In the genomic region with DNA sequence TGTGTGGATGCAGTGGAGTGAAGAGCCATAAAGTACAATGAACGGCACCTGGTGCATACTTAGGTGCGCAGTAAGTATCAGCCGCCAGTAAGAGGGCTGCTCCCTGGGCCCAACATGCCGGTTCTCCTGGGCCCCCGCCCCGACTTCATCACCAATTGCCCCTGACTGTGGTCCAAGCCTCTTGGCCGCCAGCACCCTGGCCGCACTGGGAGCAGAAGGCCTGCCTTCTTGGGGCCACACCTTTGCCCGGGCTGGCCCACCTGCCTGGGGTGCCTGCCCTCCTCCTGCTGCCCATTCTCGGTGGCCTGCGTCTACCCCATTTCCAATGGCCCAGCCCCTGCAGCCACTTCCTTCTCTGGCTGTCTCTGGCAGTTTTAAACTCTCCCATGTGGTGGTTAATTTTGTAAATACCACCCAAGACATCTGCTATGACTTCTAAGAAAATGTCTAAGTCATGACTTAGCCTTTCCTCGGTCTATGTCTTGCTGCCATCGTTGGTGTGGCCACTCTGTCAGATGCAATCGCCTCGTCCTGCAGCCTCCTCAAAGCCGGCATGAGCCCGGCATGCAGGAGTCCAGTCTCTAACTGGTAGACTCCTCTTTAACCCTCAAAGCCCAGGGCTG, we compare ENCODE assay signal across 2 cellular contexts.
A peak's percentile ranks its signal among the peaks of the same experiment; 100 is the strongest.
TF ChIP-seq lines count a peak whose summit lies in the region.

No MANE protein-coding gene starts in this region.

TF ChIP-seq in HepG2, 621 proteins besides CTCF, POLR2A, EP300 and RAD21:
- TF ChIP-seq, protein P1, sequence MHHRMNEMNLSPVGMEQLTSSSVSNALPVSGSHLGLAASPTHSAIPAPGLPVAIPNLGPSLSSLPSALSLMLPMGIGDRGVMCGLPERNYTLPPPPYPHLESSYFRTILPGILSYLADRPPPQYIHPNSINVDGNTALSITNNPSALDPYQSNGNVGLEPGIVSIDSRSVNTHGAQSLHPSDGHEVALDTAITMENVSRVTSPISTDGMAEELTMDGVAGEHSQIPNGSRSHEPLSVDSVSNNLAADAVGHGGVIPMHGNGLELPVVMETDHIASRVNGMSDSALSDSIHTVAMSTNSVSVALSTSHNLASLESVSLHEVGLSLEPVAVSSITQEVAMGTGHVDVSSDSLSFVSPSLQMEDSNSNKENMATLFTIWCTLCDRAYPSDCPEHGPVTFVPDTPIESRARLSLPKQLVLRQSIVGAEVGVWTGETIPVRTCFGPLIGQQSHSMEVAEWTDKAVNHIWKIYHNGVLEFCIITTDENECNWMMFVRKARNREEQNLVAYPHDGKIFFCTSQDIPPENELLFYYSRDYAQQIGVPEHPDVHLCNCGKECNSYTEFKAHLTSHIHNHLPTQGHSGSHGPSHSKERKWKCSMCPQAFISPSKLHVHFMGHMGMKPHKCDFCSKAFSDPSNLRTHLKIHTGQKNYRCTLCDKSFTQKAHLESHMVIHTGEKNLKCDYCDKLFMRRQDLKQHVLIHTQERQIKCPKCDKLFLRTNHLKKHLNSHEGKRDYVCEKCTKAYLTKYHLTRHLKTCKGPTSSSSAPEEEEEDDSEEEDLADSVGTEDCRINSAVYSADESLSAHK (CRISPR knock-in tag; IDR thresholded peaks at IDR 0.05; ENCODE audit: borderline replicate concordance): no peak
- no peak for TF ChIP-seq ZNF777 (CRISPR knock-in tag; IDR thresholded peaks at IDR 0.05)
- TF ChIP-seq ARHGAP35 (CRISPR knock-in tag; IDR thresholded peaks at IDR 0.05; ENCODE audit: borderline replicate concordance): no peak
- TF ChIP-seq EED (CRISPR knock-in tag; IDR thresholded peaks at IDR 0.05): 0 out of 2 replicates have a peak, but pooled peaks have one; percentile 46
- TF ChIP-seq ZNF546 (CRISPR knock-in tag; conservative IDR thresholded peaks at IDR 0.05): no peak
- no peak for TF ChIP-seq NFIC (IDR thresholded peaks at IDR 0.05; ENCODE audit: low read length)
- TF ChIP-seq SOX6 (IDR thresholded peaks at IDR 0.05): no peak
- no peak for TF ChIP-seq SOX6 (CRISPR knock-in tag; IDR thresholded peaks at IDR 0.05)
- no peak for TF ChIP-seq GTF3A (CRISPR knock-in tag; conservative IDR thresholded peaks at IDR 0.05)
- TF ChIP-seq HNRNPLL (IDR thresholded peaks at IDR 0.05; ENCODE audit: low read depth, low read length, poor library complexity, severe bottlenecking): no peak

TF ChIP-seq in WTC11, 78 proteins besides CTCF, POLR2A, EP300 and RAD21:
- TF ChIP-seq STAT6 (CRISPR knock-in tag; conservative IDR thresholded peaks at IDR 0.05; ENCODE audit: low read depth): no peak
- TF ChIP-seq ESRRA (CRISPR knock-in tag; IDR thresholded peaks at IDR 0.05; ENCODE audit: borderline replicate concordance): no peak
- TF ChIP-seq, protein P2, sequence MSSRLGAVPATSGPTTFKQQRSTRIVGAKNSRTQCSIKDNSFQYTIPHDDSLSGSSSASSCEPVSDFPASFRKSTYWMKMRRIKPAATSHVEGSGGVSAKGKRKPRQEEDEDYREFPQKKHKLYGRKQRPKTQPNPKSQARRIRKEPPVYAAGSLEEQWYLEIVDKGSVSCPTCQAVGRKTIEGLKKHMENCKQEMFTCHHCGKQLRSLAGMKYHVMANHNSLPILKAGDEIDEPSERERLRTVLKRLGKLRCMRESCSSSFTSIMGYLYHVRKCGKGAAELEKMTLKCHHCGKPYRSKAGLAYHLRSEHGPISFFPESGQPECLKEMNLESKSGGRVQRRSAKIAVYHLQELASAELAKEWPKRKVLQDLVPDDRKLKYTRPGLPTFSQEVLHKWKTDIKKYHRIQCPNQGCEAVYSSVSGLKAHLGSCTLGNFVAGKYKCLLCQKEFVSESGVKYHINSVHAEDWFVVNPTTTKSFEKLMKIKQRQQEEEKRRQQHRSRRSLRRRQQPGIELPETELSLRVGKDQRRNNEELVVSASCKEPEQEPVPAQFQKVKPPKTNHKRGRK (CRISPR knock-in tag; IDR thresholded peaks at IDR 0.05; ENCODE audit: borderline replicate concordance): no peak
- TF ChIP-seq NR3C1 (CRISPR knock-in tag; conservative IDR thresholded peaks at IDR 0.05; ENCODE audit: low read depth): no peak
- TF ChIP-seq SP1 (CRISPR knock-in tag; conservative IDR thresholded peaks at IDR 0.05): no peak
- TF ChIP-seq FOXK1 (CRISPR knock-in tag; IDR thresholded peaks at IDR 0.05): no peak
- TF ChIP-seq OVOL2 (CRISPR knock-in tag; IDR thresholded peaks at IDR 0.05; ENCODE audit: borderline replicate concordance): no peak
- no peak for TF ChIP-seq E2F4 (CRISPR knock-in tag; IDR thresholded peaks at IDR 0.05; ENCODE audit: borderline replicate concordance, low read depth)
- TF ChIP-seq SMAD3 (CRISPR knock-in tag; IDR thresholded peaks at IDR 0.05; ENCODE audit: borderline replicate concordance): no peak
- no peak for TF ChIP-seq ATF6 (CRISPR knock-in tag; IDR thresholded peaks at IDR 0.05)
- TF ChIP-seq ATF2 (CRISPR knock-in tag; IDR thresholded peaks at IDR 0.05; ENCODE audit: borderline replicate concordance, low read depth): no peak
- TF ChIP-seq NFYB (CRISPR knock-in tag; conservative IDR thresholded peaks at IDR 0.05; ENCODE audit: low read depth): no peak
- TF ChIP-seq SOX15 (CRISPR knock-in tag; IDR thresholded peaks at IDR 0.05): no peak
- TF ChIP-seq ZNF671 (CRISPR knock-in tag; IDR thresholded peaks at IDR 0.05): no peak
- no peak for TF ChIP-seq CREM (CRISPR knock-in tag; IDR thresholded peaks at IDR 0.05)
